Comparison of ENCODE assay signal across 2 cellular contexts in genomic region chr6:118830691-118831090, GRCh38.
TF ChIP-seq lines count a peak whose summit lies in the region.

No MANE protein-coding gene starts in this region.

TF ChIP-seq in SK-N-SH, 30 proteins besides CTCF, POLR2A, EP300 and RAD21 (continued from another document):
- no peak for TF ChIP-seq ZBTB33 (IDR thresholded peaks at IDR 0.05; ENCODE audit: borderline replicate concordance, low read depth)
- no peak for TF ChIP-seq TEAD4 (IDR thresholded peaks at IDR 0.05; ENCODE audit: borderline replicate concordance, insufficient read depth)
- no peak for TF ChIP-seq SMC3 (IDR thresholded peaks at IDR 0.05; ENCODE audit: low read depth, low read length)
TF ChIP-seq in SK-N-SH: peak in this region for 1.

TF ChIP-seq in endothelial cell of umbilical vein, 7 proteins besides CTCF, POLR2A, EP300 and RAD21 (continued from another document):
- TF ChIP-seq FOS (IDR thresholded peaks at IDR 0.05; ENCODE audit: borderline replicate concordance, insufficient read depth, low read length), result no peak
